ENCODE assay signal across 15 cellular contexts in genomic region chr7:47153571-47153970, GRCh38.
DNase-seq lines count a peak whose midpoint lies in the region; ATAC-seq, FAIRE-seq and TF ChIP-seq lines count a peak whose summit lies in the region.
"Had no signal": no experiment of that assay in that cellular context is flagged by ENCODE, and none has a peak within 500 bp of the region (broad histone marks: within the 10 kb centered on the region; RNA-seq: fewer than 3 reads in every experiment).

No MANE protein-coding gene starts in this region.

- WGBS in testis, 2 donors: 63 to 69% methylated on average over 6 of the region's 6 CpGs

- H3K4me3 Mint-ChIP-seq in activated T-cell treated with anti-CD3 and anti-CD28 coated beads, Interleukin-2, amount 50 U/mL, for 24 hours: no peak overlapping the region
- H3K4me3 Mint-ChIP-seq: activated naive CD8-positive, alpha-beta T cell had no signal

- no peak overlapping the region for H3K27ac Mint-ChIP-seq in activated T-cell treated with anti-CD3 and anti-CD28 coated beads, Interleukin-2, amount 50 U/mL, for 24 hours
- H3K27ac Mint-ChIP-seq: activated naive CD8-positive, alpha-beta T cell had no signal

- H3K27me3 ChIP-seq in testis: no peaks in the 10 kb centered on the region
- H3K27me3 ChIP-seq: heart right ventricle had no signal

- peaks cover 64% of the 10 kb centered on the region; the same call in 1 of the 2 replicates for H3K79me2 ChIP-seq in OCI-LY7 (ENCODE audit: insufficient read depth, low read depth, low read length)

- H3K36me3 Mint-ChIP-seq in activated T-cell treated with anti-CD3 and anti-CD28 coated beads, Interleukin-2, amount 50 U/mL, for 24 hours (ENCODE audit: low read depth): no peaks in the 10 kb centered on the region
- H3K36me3 Mint-ChIP-seq: activated naive CD8-positive, alpha-beta T cell had no signal

- intact Hi-C loops in OCI-LY7 (cut with micrococcal nuclease; ENCODE audit: unreplicated experiment) (loop anchor here (5.0 to 10.0 kb wide), 2 partner anchors 429 to 521 kb away; partner anchors contain the start of gene TNS3), kidney (cut with DNase I) (no loop called here), testis (cut with DNase I; ENCODE audit: low total_unique reads) (no loop called here)

- H3K4me3 ChIP-seq in OCI-LY7 (ENCODE audit: low read depth, low read length, poor library complexity, severe bottlenecking) (peak overlapping the region; percentile 63), kidney (ENCODE audit: low read length in 2 of 2) (no peak overlapping the region), testis (no peak overlapping the region)
- H3K4me3 ChIP-seq: heart right ventricle had no signal

- H3K4me2 ChIP-seq in OCI-LY7 (ENCODE audit: low read length): peak overlapping the region; percentile 60

- FAIRE-seq in HTR-8/SVneo (lab: Jason Lieb, UNC) (peak; percentile 40), kidney (lab: Jason Lieb, UNC) (peak; percentile 77)

- no peak for ATAC-seq in GM18502 (IDR thresholded peaks at IDR 0.05; ENCODE audit: poor library complexity, unreplicated experiment)

- H3K9ac ChIP-seq in kidney (ENCODE audit: low read length in 2 of 2): peak overlapping the region in 1 of 2 donors; percentile 7

- CTCF ChIA-PET in OCI-LY7 (lab: Charles Lee; ENCODE audit: unreplicated experiment): interaction anchor here (0.7 to 2.4 kb wide), 3 partner anchors 15 to 52 kb away, joined by 3 to 5 read pairs (median 3); no protein-coding TSS in a partner anchor

- POLR2A ChIA-PET in OCI-LY7 (lab: Charles Lee): interaction anchor here (0.6 to 3.4 kb wide), 16 partner anchors 9 to 1279 kb away, joined by 3 to 22 read pairs (median 6); no protein-coding TSS in a partner anchor

- H4K20me1 ChIP-seq in OCI-LY7 (ENCODE audit: insufficient read depth, low read length): no peaks in the 10 kb centered on the region

- no peaks in the 10 kb centered on the region for H3K9me2 ChIP-seq in OCI-LY7 (ENCODE audit: insufficient read depth, low read length)

- no TSS peak for BruUV-seq in OCI-LY7 (replicated peaks; lab: Mats Ljungman, UMichigan)

- H3K27ac ChIP-seq in OCI-LY7 (ENCODE audit: low read depth, low read length, poor library complexity, severe bottlenecking) (peak overlapping the region; percentile 98), kidney (ENCODE audit: low read depth in 2 of 2, low read length in 2 of 2) (peak overlapping the region; percentile 78 to 91), testis (no peak overlapping the region)
- H3K27ac ChIP-seq: heart right ventricle had no signal

- no peak for TF ChIP-seq CTCF in OCI-LY7 (conservative IDR thresholded peaks at IDR 0.05; ENCODE audit: low read length)
- TF ChIP-seq CTCF in kidney (IDR thresholded peaks at IDR 0.05; ENCODE audit: borderline replicate concordance, extremely low read depth, insufficient read depth): no peak
- TF ChIP-seq CTCF in testis (IDR thresholded peaks at IDR 0.05): no peak

- no peak for TF ChIP-seq POLR2A in testis (IDR thresholded peaks at IDR 0.05)

- H3K4me1 ChIP-seq in OCI-LY7 (ENCODE audit: insufficient read depth, low read length, poor library complexity, severe bottlenecking) (peaks cover 87% of the 10 kb centered on the region), kidney (ENCODE audit: control insufficient read depth in 1 of 2, insufficient read depth in 1 of 2, low read depth in 1 of 2, low read length in 2 of 2) (peaks cover 14 to 15% of the 10 kb centered on the region in 2 donors), testis (no peaks in the 10 kb centered on the region)

- H2AFZ ChIP-seq in OCI-LY7 (ENCODE audit: low read length): peak overlapping the region; percentile 42

- H3K9me3 ChIP-seq in OCI-LY7 (ENCODE audit: low read length) (peaks cover 1% of the 10 kb centered on the region; the same call in 1 of the 2 replicates), kidney (ENCODE audit: control insufficient read depth in 1 of 2, low read length in 2 of 2) (no peaks in the 10 kb centered on the region), testis (no peaks in the 10 kb centered on the region)
- H3K9me3 ChIP-seq: heart right ventricle had no signal

- H3K4me1 Mint-ChIP-seq in activated T-cell treated with anti-CD3 and anti-CD28 coated beads, Interleukin-2, amount 50 U/mL, for 24 hours (ENCODE audit: low read depth): no peaks in the 10 kb centered on the region

- H3K27me3 Mint-ChIP-seq in activated T-cell treated with anti-CD3 and anti-CD28 coated beads, Interleukin-2, amount 50 U/mL, for 24 hours: no peaks in the 10 kb centered on the region

- no peaks in the 10 kb centered on the region for H3K9me3 Mint-ChIP-seq in activated T-cell treated with anti-CD3 and anti-CD28 coated beads, Interleukin-2, amount 50 U/mL, for 24 hours

- DNase-seq in HTR-8/SVneo (ENCODE audit: insufficient read length, low spot score): no peak
- DNase-seq in OCI-LY7 (ENCODE audit: low spot score): peak; percentile 68
- DNase-seq in kidney: peak; percentile 93
- peak; percentile 36 for DNase-seq in testis
- DNase-seq in NCI-H510A treated with DMSO at 0.1 percent for 48 hours (lab: John Stamatoyannopoulos, UW): no peak
- no peak for DNase-seq in anterior cingulate cortex (lab: John Stamatoyannopoulos, UW)
- no peak for DNase-seq in activated T-cell treated with anti-CD3 and anti-CD28 coated beads, Interleukin-2, amount 50 U/mL, for 24 hours
- DNase-seq: activated CD4-positive, alpha-beta T cell treated with anti-CD3 and anti-CD28 coated beads, Interleukin-2, amount 50 U/mL, for 48 hours; DND-41; GOT3; NCI-H1436 treated with DMSO at 0.1 percent for 48 hours; SIG-M5 had no signal

- H3K36me3 ChIP-seq in OCI-LY7 (ENCODE audit: insufficient read depth, low read length) (peaks cover 16% of the 10 kb centered on the region), kidney (ENCODE audit: control insufficient read depth in 1 of 2, insufficient read depth in 2 of 2, low read length in 2 of 2) (no peaks in the 10 kb centered on the region), testis (ENCODE audit: low read depth, missing control alignments) (no peaks in the 10 kb centered on the region)
- H3K36me3 ChIP-seq: heart right ventricle had no signal

Comparison
In these comparisons a context has a peak if more than half of its experiments do, and no peak if none do; other contexts are left out.
1. DNase-seq: peak in OCI-LY7 (single experiment), kidney (single experiment) and testis (single experiment); none in HTR-8/SVneo (single experiment), NCI-H510A treated with DMSO at 0.1 percent for 48 hours (single experiment), anterior cingulate cortex (0 of 58) and activated T-cell treated with anti-CD3 and anti-CD28 coated beads, Interleukin-2, amount 50 U/mL, for 24 hours (single experiment).
2. H3K27ac ChIP-seq: peak in OCI-LY7 (single experiment) and kidney (2 of 2); none in testis (0 of 2).